ENCODE assay signal across 9 cellular contexts in the genomic region with DNA sequence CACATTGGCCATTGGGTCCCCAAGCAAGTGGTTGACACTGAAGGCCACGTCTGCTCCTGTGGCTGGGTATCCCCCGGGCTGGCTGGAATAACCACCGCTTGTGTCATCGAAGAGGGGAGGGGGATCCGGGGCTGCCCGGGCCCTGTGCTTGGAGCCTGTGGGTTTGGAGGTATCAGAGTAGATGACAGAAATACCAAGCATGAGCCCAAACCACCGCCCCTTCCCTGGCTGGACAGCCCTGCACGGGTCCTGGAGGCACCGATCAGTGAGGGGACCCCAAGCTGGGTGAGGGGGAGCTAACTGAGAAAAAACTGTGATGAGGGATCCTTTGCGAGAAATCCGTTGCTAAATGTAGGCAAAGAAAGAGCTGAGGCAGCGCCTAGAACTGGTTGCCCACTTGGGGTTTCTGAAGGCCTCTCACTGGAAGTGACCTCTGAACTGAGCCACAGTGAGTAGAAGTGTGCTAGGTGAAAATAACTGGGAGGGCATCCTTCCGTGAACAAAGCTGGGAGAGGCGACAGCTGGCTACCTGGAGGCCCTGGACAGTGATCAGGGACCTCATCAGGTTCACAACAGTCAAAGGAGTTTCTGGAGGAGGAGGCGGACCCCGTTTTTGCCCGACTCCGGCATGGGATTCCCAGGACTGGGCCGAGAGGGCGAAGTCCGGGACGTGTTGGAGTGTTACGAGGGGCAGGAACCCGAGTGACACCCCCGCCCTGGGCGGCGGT. TPM values are rescaled to one million over a fixed set of nuclear protein-coding genes. Genes with fewer than 3 reads are reported as not detected.
A peak's percentile ranks its signal among the peaks of the same experiment; 100 is the strongest.
DNase-seq lines count a peak whose midpoint lies in the region; ATAC-seq, FAIRE-seq and TF ChIP-seq lines count a peak whose summit lies in the region.
"Had no signal": no experiment of that assay in that cellular context is flagged by ENCODE, and none has a peak within 500 bp of the region (broad histone marks: within the 10 kb centered on the region; RNA-seq: fewer than 3 reads in every experiment).

No MANE protein-coding gene starts in this region.

- H3K4me3 ChIP-seq in CD8-positive, alpha-beta memory T cell (ENCODE audit: low read length), result peak overlapping the region; percentile 73
- H3K4me3 ChIP-seq in GM12878 (peak overlapping the region; percentile 83), liver (ENCODE audit: low read depth in 1 of 3, low read length in 3 of 3) (peak overlapping the region; percentile 61 to 88 (median 79))

- POLR2A ChIA-PET in CD8-positive, alpha-beta memory T cell (lab: Charles Lee), result interaction anchor here (0.6 to 1.8 kb wide), 10 partner anchors 11 to 371 kb away, joined by 3 to 19 read pairs (median 5); a partner anchor contains a TSS
- POLR2A ChIA-PET in GM12878 (lab: Charles Lee), result interaction anchor here (0.6 to 2.4 kb wide), 11 partner anchors 8 to 237 kb away, joined by 3 to 26 read pairs (median 4); a partner anchor contains a TSS

- BruUV-seq in GM12878 (replicated peaks; lab: Mats Ljungman, UMichigan), result TSS peak; percentile 60

- intact Hi-C loops in GM12878 (cut with micrococcal nuclease; ENCODE audit: unreplicated experiment), result no loop called here

- FAIRE-seq in GM12878 (lab: Jason Lieb, UNC), result no peak

- H2AFZ ChIP-seq in GM12878 (ENCODE audit: control insufficient read depth, low read depth, low read length), result peak overlapping the region; percentile 81

- no peak for TF ChIP-seq EP300 in GM12878 (IDR thresholded peaks at IDR 0.05; ENCODE audit: borderline replicate concordance in 1 of 2, control insufficient read depth in 1 of 2, low read depth in 2 of 2, low read length in 2 of 2)

- H3K9me3 ChIP-seq in CD8-positive, alpha-beta memory T cell (ENCODE audit: low read length), result no peaks in the 10 kb centered on the region
- H3K9me3 ChIP-seq in GM12878 (replicated peaks; ENCODE audit: control insufficient read depth, insufficient read depth, low read length) (no peaks in the 10 kb centered on the region), liver (ENCODE audit: control insufficient read depth in 4 of 4, low read length in 3 of 4) (no peaks in the 10 kb centered on the region)

- 10% methylated on average over 27 of the region's 27 CpGs for WGBS in GM12878 (ENCODE audit: insufficient coverage, insufficient replicate concordance, low lambda C conversion rate, missing lambda C conversion rate)
- WGBS in liver, result 19% methylated on average over 27 of the region's 27 CpGs

- no peak for TF ChIP-seq POLR2A in GM12878 (IDR thresholded peaks at IDR 0.05; ENCODE audit: low read depth, low read length)

- in situ Hi-C loops in GM12878 (cut with MboI), result no loop called here

- H3K9me3 Mint-ChIP-seq in CD8-positive, alpha-beta memory T cell, result no peaks in the 10 kb centered on the region
- H3K9me3 Mint-ChIP-seq in type B pancreatic cell, result no peaks in the 10 kb centered on the region

- peak overlapping the region; percentile 96 for H3K4me2 ChIP-seq in GM12878 (ENCODE audit: control insufficient read depth, insufficient read depth)

- TF ChIP-seq CTCF in GM12878 (IDR thresholded peaks at IDR 0.05 in 2 of 3, conservative IDR thresholded peaks at IDR 0.05 in 1 of 3; ENCODE audit: control insufficient read depth in 2 of 3, extremely low read depth in 1 of 3, insufficient read depth in 1 of 3, low read depth in 3 of 3, low read length in 3 of 3) (no peak), liver (IDR thresholded peaks at IDR 0.05; ENCODE audit: low read depth, low read length, missing input control) (no peak), type B pancreatic cell (conservative IDR thresholded peaks at IDR 0.05) (no peak)

- H3K4me1 ChIP-seq in CD8-positive, alpha-beta memory T cell (ENCODE audit: insufficient read depth, low read length), result peaks cover 28% of the 10 kb centered on the region
- H3K4me1 ChIP-seq in GM12878 (ENCODE audit: control insufficient read depth, insufficient read depth, low read length) (peaks cover 15% of the 10 kb centered on the region), liver (ENCODE audit: control insufficient read depth in 4 of 4, insufficient read depth in 4 of 4, low read length in 3 of 4) (peaks cover 19 to 49% (median 39%) of the 10 kb centered on the region in 4 donors)

- peaks cover 6 to 15% of the 10 kb centered on the region in 2 donors for H3K27me3 Mint-ChIP-seq in CD8-positive, alpha-beta memory T cell
- H3K27me3 Mint-ChIP-seq in type B pancreatic cell, result peaks cover 35% of the 10 kb centered on the region

- H3K27ac Mint-ChIP-seq in CD8-positive, alpha-beta memory T cell, result peak overlapping the region; percentile 36 to 97 (median 88)
- H3K27ac Mint-ChIP-seq in type B pancreatic cell, result peak overlapping the region; percentile 95

- H3K79me2 ChIP-seq in GM12878 (ENCODE audit: control insufficient read depth, insufficient read depth, low read length), result peaks cover 12% of the 10 kb centered on the region

- H3K9ac ChIP-seq in GM12878 (ENCODE audit: control insufficient read depth, insufficient read depth, low read length), result peak overlapping the region; percentile 95
- H3K9ac ChIP-seq in liver (ENCODE audit: low read depth in 1 of 2, low read length in 2 of 2), result peak overlapping the region; percentile 46 to 82

- no peaks in the 10 kb centered on the region; the same call in 1 of the 2 replicates for H4K20me1 ChIP-seq in GM12878 (ENCODE audit: control insufficient read depth, insufficient read depth)

- ATAC-seq in GM12878, result peak; percentile 5; the same call in 2 of the 3 replicates
- no peak for ATAC-seq in HG03521 (IDR thresholded peaks at IDR 0.05; ENCODE audit: unreplicated experiment)

- H3K4me1 Mint-ChIP-seq in CD8-positive, alpha-beta memory T cell, result peaks cover 27 to 47% (median 36%) of the 10 kb centered on the region in 3 donors
- H3K4me1 Mint-ChIP-seq in type B pancreatic cell (ENCODE audit: unreplicated experiment), result peaks cover 18% of the 10 kb centered on the region

- H3K4me3 Mint-ChIP-seq in CD8-positive, alpha-beta memory T cell, result peak overlapping the region; percentile 84 to 96 (median 86)
- peak overlapping the region; percentile 96 for H3K4me3 Mint-ChIP-seq in type B pancreatic cell

- RAD21 ChIA-PET in GM12878 (lab: Charles Lee; ENCODE audit: unreplicated experiment), result interaction anchor here (0.9 to 2.0 kb wide), 10 partner anchors 20 to 178 kb away, joined by 3 to 28 read pairs (median 6); a partner anchor contains a TSS

- no peak for TF ChIP-seq RAD21 in GM12878 (IDR thresholded peaks at IDR 0.05; ENCODE audit: insufficient read depth, low read depth, low read length)
- no peak for TF ChIP-seq RAD21 in liver (IDR thresholded peaks at IDR 0.05)

- H3K27me3 ChIP-seq in CD8-positive, alpha-beta memory T cell (ENCODE audit: insufficient read depth, low read length, poor library complexity, severe bottlenecking), result peaks cover 11% of the 10 kb centered on the region
- H3K27me3 ChIP-seq in GM12878 (replicated peaks in 1 of 2; ENCODE audit: control insufficient read depth in 2 of 2, insufficient read depth in 2 of 2, low read length in 1 of 2) (peaks cover 2 to 7% of the 10 kb centered on the region in 2 experiments; a peak in 2 of 4 replicates), liver (ENCODE audit: control insufficient read depth in 4 of 4, insufficient read depth in 4 of 4, low read length in 3 of 4) (peaks cover 0 to 5% (median 0%) of the 10 kb centered on the region in 4 donors)

- CTCF ChIA-PET in CD8-positive, alpha-beta memory T cell (lab: Charles Lee), result interaction anchor here (0.7 to 5.3 kb wide), 8 partner anchors 9 to 404 kb away, joined by 3 to 39 read pairs (median 3); no protein-coding TSS in a partner anchor
- CTCF ChIA-PET in GM12878 (lab: Yijun Ruan, JAX), result interaction anchor here (0.7 to 2.7 kb wide), 18 partner anchors 8 to 219 kb away, joined by 3 to 21 read pairs (median 5); a partner anchor contains a TSS

- SMC1A ChIA-PET in GM12878 (lab: Charles Lee; ENCODE audit: uncharacterized antibody, unreplicated experiment), result interaction anchor here (0.6 to 2.1 kb wide), 9 partner anchors 11 to 137 kb away, joined by 3 to 6 read pairs (median 3); no protein-coding TSS in a partner anchor

- no peak for DNase-seq in CD8-positive, alpha-beta memory T cell
- peak; percentile 50 for DNase-seq in HT-29 (ENCODE audit: low spot score)
- no peak for DNase-seq in GM12878 (ENCODE audit: low read depth, low spot score)
- no peak for DNase-seq in type B pancreatic cell (ENCODE audit: extremely low spot score, unreplicated experiment)
- no peak for DNase-seq in activated gamma-delta T cell (lab: John Stamatoyannopoulos, UW)
- no peak for DNase-seq in COLO668 (lab: John Stamatoyannopoulos, UW; ENCODE audit: unreplicated experiment)

- H3K36me3 ChIP-seq in CD8-positive, alpha-beta memory T cell (ENCODE audit: insufficient read depth, low read length), result no peaks in the 10 kb centered on the region
- no peaks in the 10 kb centered on the region; a peak in 1 of 4 replicates for H3K36me3 ChIP-seq in GM12878 (ENCODE audit: control insufficient read depth in 2 of 2, insufficient read depth in 2 of 2, low read length in 1 of 2)
- peaks cover 0 to 5% (median 4%) of the 10 kb centered on the region in 4 donors for H3K36me3 ChIP-seq in liver (ENCODE audit: control insufficient read depth in 4 of 4, insufficient read depth in 3 of 4, low read depth in 1 of 4, low read length in 3 of 4)

- H3K36me3 Mint-ChIP-seq in CD8-positive, alpha-beta memory T cell, result peaks cover 0 to 12% (median 4%) of the 10 kb centered on the region in 3 donors
- H3K36me3 Mint-ChIP-seq in type B pancreatic cell, result peaks cover 3% of the 10 kb centered on the region

- peak overlapping the region; percentile 93 for H3K27ac ChIP-seq in CD8-positive, alpha-beta memory T cell (ENCODE audit: low read depth, low read length)
- H3K27ac ChIP-seq in GM12878 (ENCODE audit: control insufficient read depth, insufficient read depth) (peak overlapping the region; percentile 87), liver (ENCODE audit: low read depth in 1 of 2, low read length in 2 of 2) (peak overlapping the region; percentile 96)

RNA-seq across cellular contexts. Expression of a gene that starts 0.6 kb away (rescaled TPM):
- total RNA-seq in CD8-positive, alpha-beta memory T cell, result 10 to 100 TPM; 96.5 to 97.3 TPM
- 61.7 TPM for polyA plus RNA-seq in CD8-positive, alpha-beta memory T cell
- 286 and 299 TPM in 2 replicates for total RNA-seq in HT-29 (2014; rRNA removed; shearing (Covaris generic))
- total RNA-seq in GM12878 (2013; cell fraction: nucleolus; rRNA removed), result 40.4 and 41.0 TPM in 2 replicates
- total RNA-seq in GM12878 (2014; rRNA removed), result 97.7 and 123 TPM in 2 replicates
- 30.4 and 37.3 TPM in 2 replicates for total RNA-seq in GM12878 (2014; rRNA removed; fragmentation: Illumina TruSeq; extraction: Trizol)
- total RNA-seq in GM12878 (2021), result 84.0 and 91.0 TPM in 2 replicates
- 66.9 TPM for polyA plus RNA-seq in GM12878 (2011; ENCODE audit: low read depth)
- 17.2 and 40.2 TPM in 2 replicates for polyA plus RNA-seq in GM12878 (2011; rRNA removed)
- polyA plus RNA-seq in GM12878 (2011; cell fraction: cytosol; rRNA removed), result 108 and 130 TPM in 2 replicates
- 81.0 and 87.6 TPM in 2 replicates for polyA plus RNA-seq in GM12878 (2011; cell fraction: nucleus; rRNA removed)
- polyA plus RNA-seq in GM12878 (2012), result 63.6 and 76.4 TPM in 2 replicates
- 40.0 and 52.5 TPM in 2 replicates for polyA plus RNA-seq in GM12878 (2014; fragmentation: Illumina TruSeq; extraction: Trizol)
- 10 to 100 TPM in 1 of 2 experiments, 1 to 10 TPM in 1; 6.6 to 17.5 TPM for polyA plus RNA-seq in GM12878 (2014; fragmentation: Nextera tagmentation; extraction: Ambion mirVana)
- 93.2 and 96.0 TPM in 2 replicates for polyA plus RNA-seq in GM12878 (2014; rRNA removed)
- 100 to 1,000 TPM; 111 to 128 TPM for polyA plus RNA-seq in GM12878 (2016; fragmentation: Nextera tagmentation; extraction: Ambion mirVana)
- 65.0 and 103 TPM in 2 replicates for polyA minus RNA-seq in GM12878 (2011; rRNA and poly(A)+ RNA removed)
- 46.4 and 50.5 TPM in 2 replicates for polyA minus RNA-seq in GM12878 (2011; cell fraction: cytosol; rRNA and poly(A)+ RNA removed)
- polyA minus RNA-seq in GM12878 (2011; cell fraction: nucleus; rRNA and poly(A)+ RNA removed), result 21.9 and 37.2 TPM in 2 replicates
- 100 to 1,000 TPM in 1 of 2 donors, 10 to 100 TPM in 1; 93.0 to 115 TPM for total RNA-seq in liver
- 100 to 1,000 TPM; 118 to 136 TPM for polyA plus RNA-seq in liver
- 87.0 and 133 TPM in 2 replicates for total RNA-seq in type B pancreatic cell (ENCODE audit: low replicate concordance)

RNA-seq across cellular contexts. Expression of a gene that starts 3.4 kb away (rescaled TPM):
- not detected for total RNA-seq in CD8-positive, alpha-beta memory T cell
- not detected for polyA plus RNA-seq in CD8-positive, alpha-beta memory T cell
- 0.05 and 0.08 TPM in 2 replicates for total RNA-seq in HT-29 (2014; rRNA removed; shearing (Covaris generic))
- total RNA-seq in GM12878 (2013; cell fraction: nucleolus; rRNA removed), result not detected in 2 replicates
- total RNA-seq in GM12878 (2014; rRNA removed), result not detected in 2 replicates
- total RNA-seq in GM12878 (2014; rRNA removed; fragmentation: Illumina TruSeq; extraction: Trizol), result not detected in 2 replicates
- 0.11 TPM in 1 of 2 replicates, not detected in the other for total RNA-seq in GM12878 (2021)
- not detected for polyA plus RNA-seq in GM12878 (2011; ENCODE audit: low read depth)
- not detected in 2 replicates for polyA plus RNA-seq in GM12878 (2011; rRNA removed)
- 0.03 TPM in 1 of 2 replicates, not detected in the other for polyA plus RNA-seq in GM12878 (2011; cell fraction: cytosol; rRNA removed)
- not detected in 2 replicates for polyA plus RNA-seq in GM12878 (2011; cell fraction: nucleus; rRNA removed)
- polyA plus RNA-seq in GM12878 (2012), result 0.07 TPM in 1 of 2 replicates, not detected in the other
- polyA plus RNA-seq in GM12878 (2014; fragmentation: Illumina TruSeq; extraction: Trizol), result not detected in 2 replicates
- not detected for polyA plus RNA-seq in GM12878 (2014; fragmentation: Nextera tagmentation; extraction: Ambion mirVana)
- 0.04 TPM in 1 of 2 replicates, not detected in the other for polyA plus RNA-seq in GM12878 (2014; rRNA removed)
- polyA plus RNA-seq in GM12878 (2016; fragmentation: Nextera tagmentation; extraction: Ambion mirVana), result not detected
- not detected in 2 replicates for polyA minus RNA-seq in GM12878 (2011; rRNA and poly(A)+ RNA removed)
- not detected in 2 replicates for polyA minus RNA-seq in GM12878 (2011; cell fraction: cytosol; rRNA and poly(A)+ RNA removed)
- not detected in 2 replicates for polyA minus RNA-seq in GM12878 (2011; cell fraction: nucleus; rRNA and poly(A)+ RNA removed)
- total RNA-seq in liver, result under 1 TPM in 1 of 2 donors, not detected in 1; 0.05 TPM
- under 1 TPM in 1 of 2 donors, not detected in 1; 0.13 TPM for polyA plus RNA-seq in liver
- 2.1 and 2.6 TPM in 2 replicates for total RNA-seq in type B pancreatic cell (ENCODE audit: low replicate concordance)

RNA-seq across cellular contexts. Expression of a gene that starts 10.3 kb away (rescaled TPM):
- total RNA-seq in CD8-positive, alpha-beta memory T cell, result 1 to 10 TPM; 2.7 to 2.8 TPM
- polyA plus RNA-seq in CD8-positive, alpha-beta memory T cell, result not detected
- 0.21 and 0.99 TPM in 2 replicates for total RNA-seq in HT-29 (2014; rRNA removed; shearing (Covaris generic))
- 0.32 and 0.58 TPM in 2 replicates for total RNA-seq in GM12878 (2013; cell fraction: nucleolus; rRNA removed)
- total RNA-seq in GM12878 (2014; rRNA removed) (0.38 and 0.62 TPM in 2 replicates), GM12878 (2014; rRNA removed; fragmentation: Illumina TruSeq; extraction: Trizol) (0.23 and 0.27 TPM in 2 replicates), GM12878 (2021) (1.2 and 2.0 TPM in 2 replicates), liver (not detected), type B pancreatic cell (ENCODE audit: low replicate concordance) (21.3 and 23.2 TPM in 2 replicates)
- polyA plus RNA-seq in GM12878 (2011; ENCODE audit: low read depth), result 0.29 TPM
- polyA plus RNA-seq in GM12878 (2011; rRNA removed) (0.73 and 0.76 TPM in 2 replicates), GM12878 (2014; fragmentation: Illumina TruSeq; extraction: Trizol) (0.82 and 0.90 TPM in 2 replicates), GM12878 (2014; fragmentation: Nextera tagmentation; extraction: Ambion mirVana) (under 1 TPM in 1 of 2 experiments, not detected in 1; 0.07 TPM), GM12878 (2014; rRNA removed) (1.0 and 1.3 TPM in 2 replicates), GM12878 (2016; fragmentation: Nextera tagmentation; extraction: Ambion mirVana) (under 1 TPM in 1 of 2 experiments, not detected in 1; 0.19 TPM), liver (under 1 TPM in 1 of 2 donors, not detected in 1; 0.07 TPM)
- 0.90 and 1.0 TPM in 2 replicates for polyA plus RNA-seq in GM12878 (2011; cell fraction: cytosol; rRNA removed)
- 2.7 and 2.9 TPM in 2 replicates for polyA plus RNA-seq in GM12878 (2011; cell fraction: nucleus; rRNA removed)
- 0.77 and 0.97 TPM in 2 replicates for polyA plus RNA-seq in GM12878 (2012)
- 1.1 TPM in 1 of 2 replicates, not detected in the other for polyA minus RNA-seq in GM12878 (2011; rRNA and poly(A)+ RNA removed)
- polyA minus RNA-seq in GM12878 (2011; cell fraction: cytosol; rRNA and poly(A)+ RNA removed), result not detected in 2 replicates
- polyA minus RNA-seq in GM12878 (2011; cell fraction: nucleus; rRNA and poly(A)+ RNA removed), result 0.24 and 0.57 TPM in 2 replicates

RNA-seq across cellular contexts. Expression of a gene that starts 19.9 kb away (rescaled TPM):
- 100 to 1,000 TPM; 119 to 125 TPM for total RNA-seq in CD8-positive, alpha-beta memory T cell
- 18.6 TPM for polyA plus RNA-seq in CD8-positive, alpha-beta memory T cell
- 357 and 380 TPM in 2 replicates for total RNA-seq in HT-29 (2014; rRNA removed; shearing (Covaris generic))
- total RNA-seq in GM12878 (2013; cell fraction: nucleolus; rRNA removed), result 16.5 and 17.0 TPM in 2 replicates
- total RNA-seq in GM12878 (2014; rRNA removed), result 130 and 142 TPM in 2 replicates
- total RNA-seq in GM12878 (2014; rRNA removed; fragmentation: Illumina TruSeq; extraction: Trizol), result 61.7 and 69.3 TPM in 2 replicates
- 138 and 150 TPM in 2 replicates for total RNA-seq in GM12878 (2021)
- polyA plus RNA-seq in GM12878 (2011; ENCODE audit: low read depth), result 39.7 TPM
- 53.4 and 130 TPM in 2 replicates for polyA plus RNA-seq in GM12878 (2011; rRNA removed)
- 222 and 264 TPM in 2 replicates for polyA plus RNA-seq in GM12878 (2011; cell fraction: cytosol; rRNA removed)
- 109 and 129 TPM in 2 replicates for polyA plus RNA-seq in GM12878 (2011; cell fraction: nucleus; rRNA removed)
- 97.6 and 106 TPM in 2 replicates for polyA plus RNA-seq in GM12878 (2012)
- polyA plus RNA-seq in GM12878 (2014; fragmentation: Illumina TruSeq; extraction: Trizol), result 65.1 and 117 TPM in 2 replicates
- 10 to 100 TPM; 10.4 to 15.6 TPM for polyA plus RNA-seq in GM12878 (2014; fragmentation: Nextera tagmentation; extraction: Ambion mirVana)
- 193 and 221 TPM in 2 replicates for polyA plus RNA-seq in GM12878 (2014; rRNA removed)
- 10 to 100 TPM; 66.1 to 76.4 TPM for polyA plus RNA-seq in GM12878 (2016; fragmentation: Nextera tagmentation; extraction: Ambion mirVana)
- 105 and 171 TPM in 2 replicates for polyA minus RNA-seq in GM12878 (2011; rRNA and poly(A)+ RNA removed)
- polyA minus RNA-seq in GM12878 (2011; cell fraction: cytosol; rRNA and poly(A)+ RNA removed), result 62.7 and 73.4 TPM in 2 replicates
- polyA minus RNA-seq in GM12878 (2011; cell fraction: nucleus; rRNA and poly(A)+ RNA removed), result 14.0 and 21.5 TPM in 2 replicates
- total RNA-seq in liver, result 10 to 100 TPM; 40.4 to 43.8 TPM
- polyA plus RNA-seq in liver, result 10 to 100 TPM; 58.7 to 83.0 TPM
- total RNA-seq in type B pancreatic cell (ENCODE audit: low replicate concordance), result 96.4 and 122 TPM in 2 replicates

RNA-seq across cellular contexts. Expression of a gene that starts 28.5 kb away (rescaled TPM):
- total RNA-seq in CD8-positive, alpha-beta memory T cell, result 1 to 10 TPM; 2.9 to 3.1 TPM
- polyA plus RNA-seq in CD8-positive, alpha-beta memory T cell, result 18.9 TPM
- total RNA-seq in HT-29 (2014; rRNA removed; shearing (Covaris generic)), result not detected in 2 replicates
- total RNA-seq in GM12878 (2013; cell fraction: nucleolus; rRNA removed), result not detected in 2 replicates
- not detected in 2 replicates for total RNA-seq in GM12878 (2014; rRNA removed)
- not detected in 2 replicates for total RNA-seq in GM12878 (2014; rRNA removed; fragmentation: Illumina TruSeq; extraction: Trizol)
- 0.13 and 0.21 TPM in 2 replicates for total RNA-seq in GM12878 (2021)
- not detected for polyA plus RNA-seq in GM12878 (2011; ENCODE audit: low read depth)
- polyA plus RNA-seq in GM12878 (2011; rRNA removed), result not detected in 2 replicates
- polyA plus RNA-seq in GM12878 (2011; cell fraction: cytosol; rRNA removed), result not detected in 2 replicates
- not detected in 2 replicates for polyA plus RNA-seq in GM12878 (2011; cell fraction: nucleus; rRNA removed)
- not detected in 2 replicates for polyA plus RNA-seq in GM12878 (2012)
- not detected in 2 replicates for polyA plus RNA-seq in GM12878 (2014; fragmentation: Illumina TruSeq; extraction: Trizol)
- not detected for polyA plus RNA-seq in GM12878 (2014; fragmentation: Nextera tagmentation; extraction: Ambion mirVana)
- polyA plus RNA-seq in GM12878 (2014; rRNA removed), result not detected in 2 replicates
- polyA plus RNA-seq in GM12878 (2016; fragmentation: Nextera tagmentation; extraction: Ambion mirVana), result under 1 TPM; 0.10 to 0.20 TPM
- not detected in 2 replicates for polyA minus RNA-seq in GM12878 (2011; rRNA and poly(A)+ RNA removed)
- not detected in 2 replicates for polyA minus RNA-seq in GM12878 (2011; cell fraction: cytosol; rRNA and poly(A)+ RNA removed)
- not detected in 2 replicates for polyA minus RNA-seq in GM12878 (2011; cell fraction: nucleus; rRNA and poly(A)+ RNA removed)
- total RNA-seq in liver, result 1 to 10 TPM; 1.0 to 3.0 TPM
- polyA plus RNA-seq in liver, result 1 to 10 TPM in 1 of 2 donors, under 1 TPM in 1; 0.64 to 1.5 TPM
- total RNA-seq in type B pancreatic cell (ENCODE audit: low replicate concordance), result 0.76 and 31.9 TPM in 2 replicates
- total RNA-seq: SK-MEL-5 had no signal
